Comparison of ENCODE assay signal across 15 cellular contexts in the genomic region with DNA sequence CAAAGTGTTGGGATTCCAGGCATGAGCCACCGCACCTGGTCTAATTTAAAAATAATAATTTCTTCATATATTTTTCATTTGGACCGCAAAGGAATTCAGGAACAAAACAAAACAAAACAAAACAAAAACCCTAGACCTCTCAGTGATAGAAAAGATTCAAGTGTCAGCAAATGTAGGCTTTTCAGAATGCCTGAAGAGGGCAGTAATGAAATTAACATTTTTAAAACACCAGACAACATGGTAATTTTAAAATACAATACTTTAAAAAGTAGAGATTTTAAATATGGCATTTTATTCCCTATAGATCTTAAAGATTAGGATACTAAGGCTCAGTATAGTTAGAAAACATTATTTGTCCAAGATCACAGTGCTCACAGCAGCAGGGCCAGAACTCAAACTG. TPM values are rescaled to one million over a fixed set of nuclear protein-coding genes. Genes with fewer than 3 reads are reported as not detected.
DNase-seq lines count a peak whose midpoint lies in the region; ATAC-seq and TF ChIP-seq lines count a peak whose summit lies in the region.
"Had no signal": no experiment of that assay in that cellular context is flagged by ENCODE, and none has a peak within 500 bp of the region (broad histone marks: within the 10 kb centered on the region; RNA-seq: fewer than 3 reads in every experiment).

No MANE protein-coding gene starts in this region.

- peaks cover 0 to 2% of the 10 kb centered on the region in 2 experiments; a peak in 2 of 5 replicates for H3K9me3 Mint-ChIP-seq in H9
- H3K9me3 Mint-ChIP-seq: CD8-positive, alpha-beta memory T cell; nephron progenitor cell had no signal

- H2BK12ac ChIP-seq in H9 (ENCODE audit: insufficient read length, low read depth, low read length): no peak overlapping the region

- H3K4ac ChIP-seq in H9 (ENCODE audit: low read depth, low read length): no peak overlapping the region

- no peak overlapping the region for H3K4me2 ChIP-seq in H9 (ENCODE audit: insufficient read depth, insufficient read length, low read length)

- peaks cover 6 to 9% of the 10 kb centered on the region in 2 experiments for H3K4me1 Mint-ChIP-seq in H9
- H3K4me1 Mint-ChIP-seq: CD8-positive, alpha-beta memory T cell had no signal

- H3T11ph ChIP-seq in H9 (ENCODE audit: low read length): no peak overlapping the region

- H2BK15ac ChIP-seq in H9 (ENCODE audit: low read depth, low read length): no peak overlapping the region

- in situ Hi-C loops in astrocyte of the cerebellum (cut with HindIII; ENCODE audit: low sequenced_read_pairs): no loop called here

- H3K27me3 ChIP-seq in H9 (ENCODE audit: insufficient read depth, low read length): no peaks in the 10 kb centered on the region
- H3K27me3 ChIP-seq in right lobe of liver: no peaks in the 10 kb centered on the region
- H3K27me3 ChIP-seq: uterus had no signal

- no peak overlapping the region for H3K18ac ChIP-seq in H9 (ENCODE audit: insufficient read length, low read depth, low read length)

- H4K8ac ChIP-seq in H9 (replicated peaks; ENCODE audit: insufficient read length, low read depth, low read length): no peak overlapping the region

- no peak overlapping the region for H2BK120ac ChIP-seq in H9 (ENCODE audit: low read depth, low read length, poor library complexity, severe bottlenecking)

- H3K79me1 ChIP-seq in H9 (ENCODE audit: insufficient read depth, low read depth, low read length, poor library complexity, severe bottlenecking): no peaks in the 10 kb centered on the region

- no peak overlapping the region for H3K27ac ChIP-seq in H9 (ENCODE audit: insufficient read length, low read depth, low read length)
- no peak overlapping the region for H3K27ac ChIP-seq in right lobe of liver

- H3K36me3 Mint-ChIP-seq in H9 (ENCODE audit: insufficient read depth in 1 of 3, low read depth in 3 of 3): peaks cover 7 to 20% (median 14%) of the 10 kb centered on the region in 3 experiments

- H3K9me3 ChIP-seq in H9 (ENCODE audit: control insufficient read depth, low read depth, low read length) (no peaks in the 10 kb centered on the region), right lobe of liver (no peaks in the 10 kb centered on the region)
- H3K9me3 ChIP-seq: uterus had no signal

- H3K4me1 ChIP-seq in H9 (ENCODE audit: insufficient read depth, low read length) (no peaks in the 10 kb centered on the region), right lobe of liver (peaks cover 0 to 14% (median 3%) of the 10 kb centered on the region in 4 donors)
- H3K4me1 ChIP-seq: uterus had no signal

- no peaks in the 10 kb centered on the region for H4K20me1 ChIP-seq in H9 (ENCODE audit: control insufficient read depth, insufficient read depth, insufficient read length)

- no peaks in the 10 kb centered on the region for H3K27me3 Mint-ChIP-seq in H9 (ENCODE audit: low read depth)
- H3K27me3 Mint-ChIP-seq: CD8-positive, alpha-beta memory T cell had no signal

- H2BK5ac ChIP-seq in H9 (ENCODE audit: insufficient read length, low read length): no peak overlapping the region

- H3K4me3 Mint-ChIP-seq in H9: no peak overlapping the region
- H3K4me3 Mint-ChIP-seq: CD8-positive, alpha-beta memory T cell; nephron progenitor cell had no signal

- H3K4me3 ChIP-seq in AG09309 (ENCODE audit: control insufficient read depth, low read depth, low read length) (no peak overlapping the region), astrocyte of the cerebellum (ENCODE audit: low read depth, low read length) (no peak overlapping the region), right lobe of liver (no peak overlapping the region)
- H3K4me3 ChIP-seq: uterus had no signal

- H3K27ac Mint-ChIP-seq in H9: no peak overlapping the region
- H3K27ac Mint-ChIP-seq: CD8-positive, alpha-beta memory T cell; nephron progenitor cell had no signal

- no peak overlapping the region for H2BK20ac ChIP-seq in H9 (ENCODE audit: low read depth, low read length, poor library complexity, severe bottlenecking)

- no peak overlapping the region for H3K23ac ChIP-seq in H9 (ENCODE audit: insufficient read length, low read depth, low read length)

- no peak overlapping the region for H3K56ac ChIP-seq in H9 (ENCODE audit: insufficient read length, low read depth, low read length)

- DNase-seq in AG09309 (ENCODE audit: low read depth) (no peak), H9 (no peak), astrocyte of the cerebellum (ENCODE audit: low read depth) (no peak), right lobe of liver (no peak), omental fat pad (ENCODE audit: low spot score) (no peak)
- DNase-seq: CD8-positive, alpha-beta memory T cell; MM.1S; nephron progenitor cell; SIG-M5; stimulated activated CD4-positive, alpha-beta T cell treated with anti-CD3 and anti-CD28 coated beads, Interleukin-15, amount 100 ng/mL, for 24 hours; uterus had no signal

- ATAC-seq in right lobe of liver (peak; percentile 38 to 65 (median 50)), GM18498 (IDR thresholded peaks at IDR 0.05; ENCODE audit: unreplicated experiment) (no peak), GM21717 (IDR thresholded peaks at IDR 0.05; ENCODE audit: unreplicated experiment) (no peak), HG02763 (IDR thresholded peaks at IDR 0.05; ENCODE audit: unreplicated experiment) (no peak), omental fat pad (ENCODE audit: low FRiP score) (no peak)
- ATAC-seq: esophagus mucosa had no signal

- no peak overlapping the region for H2AFZ ChIP-seq in H9 (ENCODE audit: low read length)

- intact Hi-C loops in right lobe of liver (cut with DNase I): no loop called here

- H3K9ac ChIP-seq in H9 (ENCODE audit: extremely low read depth, insufficient read length, low read length): no peak overlapping the region

- no peak overlapping the region for H4K5ac ChIP-seq in H9 (ENCODE audit: insufficient read length, low read depth, low read length)

- TF ChIP-seq CTCF in AG09309 (IDR thresholded peaks at IDR 0.05; ENCODE audit: control insufficient read depth, insufficient read depth, low read depth, low read length, missing control alignments) (peak; percentile 27), H9 (conservative IDR thresholded peaks at IDR 0.05) (peak; percentile 43), astrocyte of the cerebellum (IDR thresholded peaks at IDR 0.05; ENCODE audit: low read depth, low read length, missing control alignments) (peak; percentile 32), right lobe of liver (IDR thresholded peaks at IDR 0.05) (peak; percentile 31 to 58 (median 52)), omental fat pad (IDR thresholded peaks at IDR 0.05) (no peak)

- H3K36me3 ChIP-seq in right lobe of liver: peaks cover 0 to 19% (median 7%) of the 10 kb centered on the region in 4 donors
- H3K36me3 ChIP-seq: uterus had no signal

- no peak overlapping the region for H2AK5ac ChIP-seq in H9 (ENCODE audit: insufficient read length, low read length)

- TF ChIP-seq POLR2A in right lobe of liver (IDR thresholded peaks at IDR 0.05): no peak

- no peak overlapping the region for H4K91ac ChIP-seq in H9 (ENCODE audit: insufficient read length, low read depth, low read length)

- H3K79me2 ChIP-seq in H9 (ENCODE audit: insufficient read depth, low read length): no peaks in the 10 kb centered on the region

- no CpG with 5 or more reads among the region's 2 CpGs for WGBS in H9 (ENCODE audit: extremely low coverage, insufficient read length, low lambda C conversion rate)
- WGBS in right lobe of liver (ENCODE audit: insufficient coverage, low coverage, low lambda C conversion rate, missing lambda C conversion rate): 54% methylated on average over 2 of the region's 2 CpGs

- H3K23me2 ChIP-seq in H9 (ENCODE audit: insufficient read length, low read depth, low read length, poor library complexity, severe bottlenecking): no peaks in the 10 kb centered on the region

- no peak overlapping the region for H3K14ac ChIP-seq in H9 (ENCODE audit: insufficient read depth, low read length)

RNA-seq across cellular contexts. Expression of a gene that starts 36.6 kb away (rescaled TPM):
- total RNA-seq in H9 (2021) (25.0 and 25.6 TPM in 2 replicates), right lobe of liver (10 to 100 TPM in 3 of 6 experiments, 1 to 10 TPM in 3; 7.9 to 12.7 (median 9.9) TPM), omental fat pad (10 to 100 TPM; 17.5 to 41.3 (median 29.6) TPM)

Comparison
In these comparisons a context has a peak if more than half of its experiments do, and no peak if none do; other contexts are left out.
1. CTCF ChIP-seq: peak in AG09309 (single experiment), H9 (single experiment), astrocyte of the cerebellum (single experiment) and right lobe of liver (4 of 4); none in omental fat pad (0 of 3).
2. ATAC-seq: peak in right lobe of liver (4 of 4); none in GM18498 (single experiment), GM21717 (single experiment), HG02763 (single experiment) and omental fat pad (single experiment).